Comparison of ENCODE assay signal across 21 cellular contexts in genomic region chr1:181985981-181986906, GRCh38.
"Had no signal": no experiment of that assay in that cellular context is flagged by ENCODE, and none has a peak within 500 bp of the region (broad histone marks: within the 10 kb centered on the region; RNA-seq: fewer than 3 reads in every experiment).

No MANE protein-coding gene starts in this region.

- H3K36me3 ChIP-seq: ascending aorta, colonic mucosa, gastroesophageal sphincter had no signal

- H3K9me3 ChIP-seq: ascending aorta, colonic mucosa, gastroesophageal sphincter had no signal

- H3K9me3 Mint-ChIP-seq: activated T-cell treated with anti-CD3 and anti-CD28 coated beads, Interleukin-2, amount 50 U/mL, for 24 hours; nephron progenitor cell had no signal

- H3K4me3 Mint-ChIP-seq: activated CD8-positive, alpha-beta memory T cell treated with anti-CD3 and anti-CD28 coated beads, Interleukin-2, amount 10 ng/mL, durations not matched to agents 7 days and 5 days; activated naive CD8-positive, alpha-beta T cell; activated T-cell treated with anti-CD3 and anti-CD28 coated beads, Interleukin-2, amount 50 U/mL, for 24 hours; nephron progenitor cell; T-helper 17 cell had no signal

- H3K27me3 ChIP-seq: ascending aorta, colonic mucosa, hepatocyte had no signal

- H3K36me3 Mint-ChIP-seq: activated CD8-positive, alpha-beta memory T cell treated with anti-CD3 and anti-CD28 coated beads, Interleukin-2, amount 10 ng/mL, durations not matched to agents 7 days and 5 days; activated naive CD8-positive, alpha-beta T cell had no signal

- H3K27ac Mint-ChIP-seq: activated CD8-positive, alpha-beta memory T cell treated with anti-CD3 and anti-CD28 coated beads, Interleukin-2, amount 10 ng/mL, durations not matched to agents 7 days and 5 days; activated naive CD8-positive, alpha-beta T cell; activated T-cell treated with anti-CD3 and anti-CD28 coated beads, Interleukin-2, amount 50 U/mL, for 24 hours; nephron progenitor cell; T-helper 17 cell had no signal

- H3K4me1 ChIP-seq: ascending aorta, colonic mucosa, gastroesophageal sphincter, parathyroid adenoma had no signal

- H3K27ac ChIP-seq: ascending aorta, colonic mucosa, epithelial cell of prostate, gastroesophageal sphincter, hepatocyte, parathyroid adenoma, skin epidermis had no signal

- H3K4me3 ChIP-seq: ascending aorta, colonic mucosa, gastroesophageal sphincter, hepatocyte, skin epidermis had no signal

- DNase-seq: activated CD4-positive, alpha-beta T cell treated with anti-CD3 and anti-CD28 coated beads, Interleukin-2, amount 50 U/mL, for 4 hours; activated CD4-positive, CD25-positive, alpha-beta regulatory T cell treated with anti-CD3 and anti-CD28 coated beads, Interleukin-2, amount 50 U/mL, for 72 hours; activated CD8-positive, alpha-beta memory T cell treated with anti-CD3 and anti-CD28 coated beads, Interleukin-2, amount 10 ng/mL, durations not matched to agents 7 days and 5 days; activated gamma-delta T cell; activated T-cell treated with anti-CD3 and anti-CD28 coated beads, Interleukin-2, amount 50 U/mL, for 24 hours; colonic mucosa; effector memory CD4-positive, alpha-beta T cell; left ventricle myocardium superior; mesenchymal stem cell; nephron progenitor cell; retina; stimulated activated CD4-positive, alpha-beta T cell treated with anti-CD3 and anti-CD28 coated beads, Interleukin-4, amount 100 ng/mL, for 4 hours; T-helper 17 cell; trophoblast cell had no signal
